In genomic region chr3:4303187-4304123, GRCh38 we compare ENCODE assay signal across 1 cellular context.
TF ChIP-seq lines count a peak whose summit lies in the region.

Gene SETMAR (plus strand): TSS chr3:4303369. CDS start chr3:4303371, 2 bp downstream.

TF ChIP-seq in K562, 482 proteins besides CTCF, POLR2A, EP300 and RAD21 (continued from another document):
- TF ChIP-seq ETS1 (conservative IDR thresholded peaks at IDR 0.05; ENCODE audit: control insufficient read depth, low read depth, low read length), result peak; percentile 97
- TF ChIP-seq RAD51 (IDR thresholded peaks at IDR 0.05; ENCODE audit: borderline replicate concordance, low read depth), result no peak; the same call in 1 of the 2 replicates
- TF ChIP-seq ZBTB12 (CRISPR knock-in tag; IDR thresholded peaks at IDR 0.05), result peak; percentile 55; the same call in 1 of the 2 replicates
- peak; percentile 8; the same call in 1 of the 2 replicates for TF ChIP-seq C11orf30 (IDR thresholded peaks at IDR 0.05; ENCODE audit: low read depth)
- TF ChIP-seq E2F5 (CRISPR knock-in tag; IDR thresholded peaks at IDR 0.05), result no peak
- 0 out of 2 replicates have a peak, but pooled peaks have one; percentile 26 for TF ChIP-seq RFX5 (IDR thresholded peaks at IDR 0.05; ENCODE audit: low read depth, low read length)
- peak; percentile 85 for TF ChIP-seq ZNF592 (IDR thresholded peaks at IDR 0.05)
- TF ChIP-seq ZNF589 (CRISPR knock-in tag; IDR thresholded peaks at IDR 0.05; ENCODE audit: low read depth), result 0 out of 2 replicates have a peak, but pooled peaks have one; percentile 26
- no peak for TF ChIP-seq ZNF3 (CRISPR knock-in tag; IDR thresholded peaks at IDR 0.05)
- 0 out of 2 replicates have a peak, but pooled peaks have one; percentile 14 for TF ChIP-seq SMARCE1 (IDR thresholded peaks at IDR 0.05)
- 0 out of 2 replicates have a peak, but pooled peaks have one; percentile 59 for TF ChIP-seq ERF (CRISPR knock-in tag; IDR thresholded peaks at IDR 0.05)
- peak; percentile 92 for TF ChIP-seq NFIC (IDR thresholded peaks at IDR 0.05)
- TF ChIP-seq SOX6 (IDR thresholded peaks at IDR 0.05), result peak; percentile 94
- 0 out of 2 replicates have a peak, but pooled peaks have one; percentile 70 for TF ChIP-seq NR4A1 (CRISPR knock-in tag; IDR thresholded peaks at IDR 0.05)
- TF ChIP-seq NR4A1 (tag; IDR thresholded peaks at IDR 0.05), result peak; percentile 82; the same call in 1 of the 2 replicates
- peak; percentile 57; the same call in 1 of the 2 replicates for TF ChIP-seq ETV1 (tag; conservative IDR thresholded peaks at IDR 0.05; ENCODE audit: low read depth)
- peak; percentile 97 for TF ChIP-seq ZBED1 (IDR thresholded peaks at IDR 0.05)
- TF ChIP-seq ZNF197 (CRISPR knock-in tag; IDR thresholded peaks at IDR 0.05; ENCODE audit: low read depth), result peak; percentile 79; the same call in 1 of the 2 replicates
- peak in 1 of 2 experiments; percentile 99 for TF ChIP-seq AFF1 (IDR thresholded peaks at IDR 0.05; ENCODE audit: low read depth in 1 of 2, partially characterized antibody in 2 of 2)
- TF ChIP-seq EHMT2 (IDR thresholded peaks at IDR 0.05), result no peak
- 0 out of 4 replicates have a peak, but pooled peaks of 1 of the 2 experiments have one; percentile 38 for TF ChIP-seq UBTF (IDR thresholded peaks at IDR 0.05; ENCODE audit: borderline replicate concordance in 1 of 2, low read depth in 2 of 2, low read length in 2 of 2)
- peak; percentile 87 for TF ChIP-seq ELF4 (CRISPR knock-in tag; IDR thresholded peaks at IDR 0.05)
- TF ChIP-seq ZKSCAN1 (IDR thresholded peaks at IDR 0.05; ENCODE audit: low read depth, low read length), result peak; percentile 14; the same call in 1 of the 2 replicates
- peak; percentile 91 for TF ChIP-seq PHF8 (IDR thresholded peaks at IDR 0.05; ENCODE audit: borderline replicate concordance, low read length)
- peak; percentile 55 to 69; a peak in 2 of 4 replicates for TF ChIP-seq SIN3A (IDR thresholded peaks at IDR 0.05; ENCODE audit: borderline replicate concordance in 2 of 2, control insufficient read depth in 1 of 2, low read depth in 2 of 2, low read length in 2 of 2)
